In the genomic region with DNA sequence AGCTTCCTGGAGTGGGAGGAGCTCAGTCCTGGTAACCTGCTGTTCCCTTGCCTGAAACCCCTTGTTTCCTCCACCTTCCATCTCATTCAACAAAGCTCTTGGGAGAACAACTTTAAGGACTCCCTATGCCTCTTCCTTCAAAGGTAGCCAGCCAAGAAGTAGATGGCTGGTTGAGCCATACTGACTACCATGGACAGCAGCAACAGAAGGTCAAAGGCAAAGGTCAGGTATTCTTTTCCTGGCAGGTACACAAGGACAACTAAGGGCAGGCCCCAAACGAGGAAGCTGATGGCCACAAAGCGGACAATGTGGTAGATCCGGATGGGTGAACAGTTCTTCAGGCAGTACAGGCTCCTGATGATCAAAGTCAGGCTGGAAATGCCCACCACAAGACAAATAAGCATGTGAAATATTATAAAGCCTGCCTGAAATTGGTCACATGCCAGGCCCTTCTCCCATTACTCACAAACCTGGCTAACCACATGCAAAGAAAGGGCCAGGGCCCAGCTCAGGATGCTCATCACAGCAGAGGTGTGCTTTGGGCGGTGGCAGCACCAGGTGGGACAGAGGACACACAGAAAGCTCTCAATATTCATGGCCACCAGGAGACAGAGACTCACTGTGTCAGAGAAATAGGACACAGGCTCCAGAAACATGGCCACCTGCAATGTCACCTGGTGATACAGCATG, we compare ENCODE assay signal across 26 cellular contexts. TPM values are rescaled to one million over a fixed set of nuclear protein-coding genes. Genes with fewer than 3 reads are reported as not detected.
DNase-seq lines count a peak whose midpoint lies in the region; ATAC-seq, FAIRE-seq and TF ChIP-seq lines count a peak whose summit lies in the region.
"Had no signal": no experiment of that assay in that cellular context is flagged by ENCODE, and none has a peak within 500 bp of the region (broad histone marks: within the 10 kb centered on the region; RNA-seq: fewer than 3 reads in every experiment).

No MANE protein-coding gene starts in this region.

- FAIRE-seq in GM12878 (lab: Jason Lieb, UNC): no peak
- FAIRE-seq: GM12892, H54 had no signal

- WGBS in SK-N-SH (ENCODE audit: low lambda C conversion rate): 7% methylated on average over 3 of the region's 4 CpGs
- WGBS in GM12878 (ENCODE audit: insufficient coverage, insufficient replicate concordance, low lambda C conversion rate, missing lambda C conversion rate): 11% methylated on average over 4 of the region's 4 CpGs
- 72 to 77% methylated on average over 4 of the region's 4 CpGs for WGBS in lung, 2 donors

- ATAC-seq in SK-N-SH treated with all-trans-retinoic acid at 6 μM for 48 hours (no peak), GM12878 (no peak), lung (ENCODE audit: insufficient read depth, low FRiP score) (no peak), esophagus mucosa (no peak), GM19455 (IDR thresholded peaks at IDR 0.05; ENCODE audit: unreplicated experiment) (no peak)
- ATAC-seq: Panc1 had no signal

- SMC1A ChIA-PET in GM12878 (lab: Charles Lee; ENCODE audit: uncharacterized antibody, unreplicated experiment): no interaction called here

- H4K20me1 ChIP-seq in SK-N-SH (ENCODE audit: insufficient read depth) (no peaks in the 10 kb centered on the region), GM12878 (ENCODE audit: control insufficient read depth, insufficient read depth) (no peaks in the 10 kb centered on the region)

- TF ChIP-seq POLR2A in GM12878 (IDR thresholded peaks at IDR 0.05; ENCODE audit: low read depth, low read length): no peak

- H3K27ac ChIP-seq in SK-N-SH (ENCODE audit: low read depth in 2 of 2, low read length in 1 of 2) (no peak overlapping the region), GM12878 (ENCODE audit: control insufficient read depth, insufficient read depth) (no peak overlapping the region), lung (ENCODE audit: low read depth in 1 of 2, low read length in 1 of 2) (no peak overlapping the region), caudate nucleus (ENCODE audit: low read depth, low read length) (no peak overlapping the region)
- H3K27ac ChIP-seq: 22Rv1, KMS-11, SJCRH30 had no signal

- H2AFZ ChIP-seq in SK-N-SH (ENCODE audit: low read depth) (no peak overlapping the region), GM12878 (ENCODE audit: control insufficient read depth, low read depth, low read length) (no peak overlapping the region)

- H3K9me3 ChIP-seq in SK-N-SH: no peaks in the 10 kb centered on the region
- no peaks in the 10 kb centered on the region for H3K9me3 ChIP-seq in GM12878 (replicated peaks; ENCODE audit: control insufficient read depth, insufficient read depth, low read length)
- H3K9me3 ChIP-seq in lung (ENCODE audit: control insufficient read depth in 2 of 2, insufficient read depth in 1 of 2, low read length in 1 of 2): peaks cover 0 to 3% of the 10 kb centered on the region in 2 donors
- H3K9me3 ChIP-seq: BE2C, SJCRH30 had no signal

- TF ChIP-seq EP300 in SK-N-SH (IDR thresholded peaks at IDR 0.05; ENCODE audit: borderline replicate concordance in 1 of 2, low read depth in 1 of 2, low read length in 1 of 2) (no peak), GM12878 (IDR thresholded peaks at IDR 0.05; ENCODE audit: borderline replicate concordance in 1 of 2, control insufficient read depth in 1 of 2, low read depth in 2 of 2, low read length in 2 of 2) (no peak)

- no peaks in the 10 kb centered on the region for H3K4me1 ChIP-seq in SK-N-SH (ENCODE audit: control insufficient read depth in 1 of 2, insufficient read depth in 2 of 2, low read depth in 1 of 2, low read length in 1 of 2)
- no peaks in the 10 kb centered on the region for H3K4me1 ChIP-seq in GM12878 (ENCODE audit: control insufficient read depth, insufficient read depth, low read length)
- H3K4me1 ChIP-seq in lung (ENCODE audit: control insufficient read depth in 2 of 2, insufficient read depth in 2 of 2, low read length in 2 of 2): no peaks in the 10 kb centered on the region
- H3K4me1 ChIP-seq: BE2C, SJCRH30 had no signal

- TF ChIP-seq CTCF in SK-N-SH (IDR thresholded peaks at IDR 0.05): no peak
- no peak for TF ChIP-seq CTCF in GM12878 (IDR thresholded peaks at IDR 0.05 in 2 of 3, conservative IDR thresholded peaks at IDR 0.05 in 1 of 3; ENCODE audit: control insufficient read depth in 2 of 3, extremely low read depth in 1 of 3, insufficient read depth in 1 of 3, low read depth in 3 of 3, low read length in 3 of 3)
- TF ChIP-seq CTCF in lung (IDR thresholded peaks at IDR 0.05; ENCODE audit: control extremely low read depth, extremely low read depth): no peak

- H3F3A ChIP-seq in SK-N-SH (replicated peaks; ENCODE audit: insufficient read depth): no peaks in the 10 kb centered on the region

- H3K4me3 ChIP-seq in SK-N-SH (ENCODE audit: low read depth in 2 of 2, low read length in 1 of 2) (no peak overlapping the region), GM12878 (no peak overlapping the region), lung (no peak overlapping the region)
- H3K4me3 ChIP-seq: SJCRH30 had no signal

- no peaks in the 10 kb centered on the region for H3K36me3 ChIP-seq in SK-N-SH (replicated peaks in 1 of 2; ENCODE audit: control insufficient read depth in 1 of 2, insufficient read depth in 2 of 2, low read length in 1 of 2)
- no peaks in the 10 kb centered on the region for H3K36me3 ChIP-seq in GM12878 (ENCODE audit: control insufficient read depth in 2 of 2, insufficient read depth in 2 of 2, low read length in 1 of 2)
- no peaks in the 10 kb centered on the region for H3K36me3 ChIP-seq in lung (ENCODE audit: control insufficient read depth in 2 of 2, insufficient read depth in 2 of 2, low read length in 2 of 2)
- H3K36me3 ChIP-seq: BE2C, SJCRH30 had no signal

- in situ Hi-C loops in GM12878 (cut with MboI): no loop called here

- H3K4me2 ChIP-seq in SK-N-SH (no peak overlapping the region), GM12878 (ENCODE audit: control insufficient read depth, insufficient read depth) (no peak overlapping the region)
- H3K4me2 ChIP-seq: KMS-11 had no signal

- no peak for TF ChIP-seq RAD21 in SK-N-SH (IDR thresholded peaks at IDR 0.05; ENCODE audit: low read length)
- no peak for TF ChIP-seq RAD21 in GM12878 (IDR thresholded peaks at IDR 0.05; ENCODE audit: insufficient read depth, low read depth, low read length)

- POLR2A ChIA-PET in SK-N-SH (lab: Yijun Ruan, JAX) (no interaction called here), GM12878 (lab: Charles Lee) (no interaction called here)

- intact Hi-C loops in GM12878 (cut with micrococcal nuclease; ENCODE audit: unreplicated experiment): no loop called here

- H3K9me2 ChIP-seq in SK-N-SH: no peaks in the 10 kb centered on the region

- H3K27me3 ChIP-seq in SK-N-SH (ENCODE audit: insufficient read depth) (peaks cover 32% of the 10 kb centered on the region), GM12878 (replicated peaks in 1 of 2; ENCODE audit: control insufficient read depth in 2 of 2, insufficient read depth in 2 of 2, low read length in 1 of 2) (no peaks in the 10 kb centered on the region), lung (ENCODE audit: control insufficient read depth, insufficient read depth) (no peaks in the 10 kb centered on the region)
- H3K27me3 ChIP-seq: BE2C, SJCRH30 had no signal

- H3K79me2 ChIP-seq in SK-N-SH (ENCODE audit: insufficient read depth) (no peaks in the 10 kb centered on the region), GM12878 (ENCODE audit: control insufficient read depth, insufficient read depth, low read length) (no peaks in the 10 kb centered on the region)

- CTCF ChIA-PET in SK-N-SH (lab: Yijun Ruan, JAX) (no interaction called here), GM12878 (lab: Yijun Ruan, JAX) (no interaction called here)

- no peak for DNase-seq in SK-N-SH
- DNase-seq in GM12878 (ENCODE audit: low read depth, low spot score): no peak
- peak; percentile 41 for DNase-seq in iPS-NIHi7 (ENCODE audit: extremely low spot score)
- peak; percentile 25 for DNase-seq in lung (ENCODE audit: low spot score)
- no peak for DNase-seq in caudate nucleus (lab: John Stamatoyannopoulos, UW)
- DNase-seq: ACHN; BE2C; Calu3; CD8-positive, alpha-beta memory T cell; DMS79 treated with DMSO at 0.1 percent for 48 hours; GF-D8; MM.1S; NCI-H2029 treated with DMSO at 0.1 percent for 48 hours; NCI-H446 treated with DMSO at 0.1 percent for 48 hours; NCI-H526 treated with DMSO at 0.1 percent for 48 hours; SJCRH30 had no signal

- H3K9ac ChIP-seq in SK-N-SH (no peak overlapping the region), GM12878 (ENCODE audit: control insufficient read depth, insufficient read depth, low read length) (no peak overlapping the region)
- H3K9ac ChIP-seq: KMS-11 had no signal

- RAD21 ChIA-PET in GM12878 (lab: Charles Lee; ENCODE audit: unreplicated experiment): no interaction called here

- no TSS peak for BruUV-seq in GM12878 (replicated peaks; lab: Mats Ljungman, UMichigan)

RNA-seq across cellular contexts. Expression of gene UBD, which starts 21.7 kb away (rescaled TPM):
- polyA plus RNA-seq in SK-N-SH (2012; rRNA removed): not detected in 2 replicates
- not detected in 2 replicates for polyA plus RNA-seq in SK-N-SH (2012; cell fraction: cytosol; rRNA removed)
- not detected in 2 replicates for polyA plus RNA-seq in SK-N-SH (2012; cell fraction: nucleus; rRNA removed)
- 1.8 and 2.0 TPM in 2 replicates for total RNA-seq in GM12878 (2013; cell fraction: nucleolus; rRNA removed)
- 31.8 and 40.4 TPM in 2 replicates for total RNA-seq in GM12878 (2014; rRNA removed)
- 52.9 and 54.3 TPM in 2 replicates for total RNA-seq in GM12878 (2014; rRNA removed; fragmentation: Illumina TruSeq; extraction: Trizol)
- total RNA-seq in GM12878 (2021): 23.4 and 24.6 TPM in 2 replicates
- 28.2 TPM for polyA plus RNA-seq in GM12878 (2011; ENCODE audit: low read depth)
- 101 and 121 TPM in 2 replicates for polyA plus RNA-seq in GM12878 (2011; rRNA removed)
- 49.1 and 49.8 TPM in 2 replicates for polyA plus RNA-seq in GM12878 (2011; cell fraction: cytosol; rRNA removed)
- 27.6 and 27.7 TPM in 2 replicates for polyA plus RNA-seq in GM12878 (2011; cell fraction: nucleus; rRNA removed)
- 14.0 and 25.2 TPM in 2 replicates for polyA plus RNA-seq in GM12878 (2012)
- polyA plus RNA-seq in GM12878 (2014; fragmentation: Illumina TruSeq; extraction: Trizol): 51.0 and 68.3 TPM in 2 replicates
- polyA plus RNA-seq in GM12878 (2014; fragmentation: Nextera tagmentation; extraction: Ambion mirVana): 10 to 100 TPM; 28.6 to 39.6 TPM
- 35.6 and 42.5 TPM in 2 replicates for polyA plus RNA-seq in GM12878 (2014; rRNA removed)
- polyA plus RNA-seq in GM12878 (2016; fragmentation: Nextera tagmentation; extraction: Ambion mirVana): 10 to 100 TPM; 24.3 to 28.4 TPM
- 30.5 and 35.5 TPM in 2 replicates for polyA minus RNA-seq in GM12878 (2011; rRNA and poly(A)+ RNA removed)
- polyA minus RNA-seq in GM12878 (2011; cell fraction: cytosol; rRNA and poly(A)+ RNA removed): 6.4 and 8.9 TPM in 2 replicates
- 4.6 and 6.0 TPM in 2 replicates for polyA minus RNA-seq in GM12878 (2011; cell fraction: nucleus; rRNA and poly(A)+ RNA removed)
- 10 to 100 TPM in 1 of 2 donors, 1 to 10 TPM in 1; 2.1 to 15.1 TPM for total RNA-seq in lung
- 10 to 100 TPM in 1 of 2 donors, 1 to 10 TPM in 1; 2.1 to 19.4 TPM for polyA plus RNA-seq in lung
- 1.00 TPM for total RNA-seq in esophagus mucosa
- total RNA-seq: HT1080, SJCRH30 had no signal
- polyA plus RNA-seq: CD14-positive monocyte; CD8-positive, alpha-beta memory T cell had no signal

RNA-seq across cellular contexts. Expression of gene OR2H2, which starts 47.1 kb away (rescaled TPM):
- polyA plus RNA-seq in SK-N-SH (2012; rRNA removed) (not detected in 2 replicates), GM12878 (2011; rRNA removed) (not detected in 2 replicates), GM12878 (2014; fragmentation: Illumina TruSeq; extraction: Trizol) (not detected in 2 replicates), GM12878 (2014; fragmentation: Nextera tagmentation; extraction: Ambion mirVana) (not detected), GM12878 (2014; rRNA removed) (not detected in 2 replicates), GM12878 (2016; fragmentation: Nextera tagmentation; extraction: Ambion mirVana) (not detected), lung (not detected)
- polyA plus RNA-seq in SK-N-SH (2012; cell fraction: cytosol; rRNA removed): not detected in 2 replicates
- polyA plus RNA-seq in SK-N-SH (2012; cell fraction: nucleus; rRNA removed): not detected in 2 replicates
- not detected in 2 replicates for total RNA-seq in GM12878 (2013; cell fraction: nucleolus; rRNA removed)
- total RNA-seq in GM12878 (2014; rRNA removed) (not detected in 2 replicates), GM12878 (2014; rRNA removed; fragmentation: Illumina TruSeq; extraction: Trizol) (not detected in 2 replicates), GM12878 (2021) (not detected in 2 replicates), lung (not detected), esophagus mucosa (not detected)
- not detected for polyA plus RNA-seq in GM12878 (2011; ENCODE audit: low read depth)
- not detected in 2 replicates for polyA plus RNA-seq in GM12878 (2011; cell fraction: cytosol; rRNA removed)
- polyA plus RNA-seq in GM12878 (2011; cell fraction: nucleus; rRNA removed): not detected in 2 replicates
- not detected in 2 replicates for polyA plus RNA-seq in GM12878 (2012)
- not detected in 2 replicates for polyA minus RNA-seq in GM12878 (2011; rRNA and poly(A)+ RNA removed)
- polyA minus RNA-seq in GM12878 (2011; cell fraction: cytosol; rRNA and poly(A)+ RNA removed): not detected in 2 replicates
- not detected in 2 replicates for polyA minus RNA-seq in GM12878 (2011; cell fraction: nucleus; rRNA and poly(A)+ RNA removed)
- total RNA-seq: Calu3; CD8-positive, alpha-beta memory T cell; HT1080; SJCRH30 had no signal
- polyA plus RNA-seq: CD14-positive monocyte; CD8-positive, alpha-beta memory T cell had no signal

RNA-seq across cellular contexts. Expression of gene MAS1L, which starts 50.1 kb away (rescaled TPM):
- polyA plus RNA-seq in SK-N-SH (2012; rRNA removed) (not detected in 2 replicates), GM12878 (2011; rRNA removed) (not detected in 2 replicates), GM12878 (2014; fragmentation: Illumina TruSeq; extraction: Trizol) (not detected in 2 replicates), GM12878 (2014; fragmentation: Nextera tagmentation; extraction: Ambion mirVana) (not detected), GM12878 (2014; rRNA removed) (not detected in 2 replicates), GM12878 (2016; fragmentation: Nextera tagmentation; extraction: Ambion mirVana) (not detected), lung (not detected)
- not detected in 2 replicates for polyA plus RNA-seq in SK-N-SH (2012; cell fraction: cytosol; rRNA removed)
- polyA plus RNA-seq in SK-N-SH (2012; cell fraction: nucleus; rRNA removed): not detected in 2 replicates
- total RNA-seq in GM12878 (2013; cell fraction: nucleolus; rRNA removed): not detected in 2 replicates
- total RNA-seq in GM12878 (2014; rRNA removed) (not detected in 2 replicates), GM12878 (2014; rRNA removed; fragmentation: Illumina TruSeq; extraction: Trizol) (not detected in 2 replicates), GM12878 (2021) (not detected in 2 replicates), lung (not detected), esophagus mucosa (not detected)
- polyA plus RNA-seq in GM12878 (2011; ENCODE audit: low read depth): not detected
- polyA plus RNA-seq in GM12878 (2011; cell fraction: cytosol; rRNA removed): not detected in 2 replicates
- not detected in 2 replicates for polyA plus RNA-seq in GM12878 (2011; cell fraction: nucleus; rRNA removed)
- not detected in 2 replicates for polyA plus RNA-seq in GM12878 (2012)
- not detected in 2 replicates for polyA minus RNA-seq in GM12878 (2011; rRNA and poly(A)+ RNA removed)
- not detected in 2 replicates for polyA minus RNA-seq in GM12878 (2011; cell fraction: cytosol; rRNA and poly(A)+ RNA removed)
- polyA minus RNA-seq in GM12878 (2011; cell fraction: nucleus; rRNA and poly(A)+ RNA removed): not detected in 2 replicates
- total RNA-seq: Calu3; CD8-positive, alpha-beta memory T cell; HT1080; SJCRH30 had no signal
- polyA plus RNA-seq: CD14-positive monocyte; CD8-positive, alpha-beta memory T cell had no signal

Comparison
In these comparisons a context has a peak if more than half of its experiments do, and no peak if none do; other contexts are left out.
1. DNase-seq: peak in iPS-NIHi7 (single experiment) and lung (single experiment); none in SK-N-SH (single experiment), GM12878 (single experiment) and caudate nucleus (0 of 61).
2. Of the 26 proteins assayed by ChIP-seq in both GM12878 and SK-N-SH: peak only in GM12878: none; only in SK-N-SH: none; in both: REST; in neither: 25.